ENCODE assay signal across 19 cellular contexts in the genomic region with DNA sequence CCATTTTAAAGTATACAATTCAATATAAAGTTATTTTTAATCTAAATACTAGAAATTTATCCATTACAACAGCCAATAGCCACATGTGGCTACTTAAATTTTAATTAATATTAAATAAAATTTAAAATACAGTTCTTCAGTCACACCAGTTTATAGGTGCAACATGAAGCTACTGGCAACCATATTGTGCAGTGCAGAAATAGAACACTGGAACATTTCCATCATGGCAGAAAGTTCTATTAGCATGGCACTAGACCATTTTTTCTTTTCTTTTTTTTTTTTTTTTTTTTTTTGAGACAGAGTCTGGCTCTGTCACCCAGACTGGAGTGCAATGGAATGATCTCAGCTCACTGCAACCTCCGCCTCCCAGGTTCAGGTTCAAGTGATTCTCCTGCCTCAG. TPM values are rescaled to one million over a fixed set of nuclear protein-coding genes. Genes with fewer than 3 reads are reported as not detected.
A peak's percentile ranks its signal among the peaks of the same experiment; 100 is the strongest.
DNase-seq lines count a peak whose midpoint lies in the region; ATAC-seq and TF ChIP-seq lines count a peak whose summit lies in the region.
"Had no signal": no experiment of that assay in that cellular context is flagged by ENCODE, and none has a peak within 500 bp of the region (broad histone marks: within the 10 kb centered on the region; RNA-seq: fewer than 3 reads in every experiment).

No MANE protein-coding gene starts in this region.

- CTCF ChIA-PET in HEK293T (lab: Yijun Ruan, JAX) = interaction anchor here (0.9 kb wide), 1 partner anchor 54 kb away, joined by 3 read pairs; no protein-coding TSS in a partner anchor

- peaks cover 23 to 66% (median 34%) of the 10 kb centered on the region in 4 donors for H3K4me1 Mint-ChIP-seq in CD4-positive, CD25-positive, alpha-beta regulatory T cell
- H3K4me1 Mint-ChIP-seq in activated T-cell treated with anti-CD3 and anti-CD28 coated beads, Interleukin-2, amount 50 U/mL, for 4 hours (ENCODE audit: low read depth) = peaks cover 53% of the 10 kb centered on the region

- no peak overlapping the region for H3K4me3 ChIP-seq in CD4-positive, CD25-positive, alpha-beta regulatory T cell (ENCODE audit: low read depth, low read length)
- H3K4me3 ChIP-seq in esophagus muscularis mucosa (no peak overlapping the region), skeletal muscle tissue (ENCODE audit: low read length in 3 of 3) (no peak overlapping the region)
- H3K4me3 ChIP-seq: BLaER1 treated with 17β-estradiol and CSF1 and Interleukin-3, amounts not matched to agents 10 nM and 100 nM; K562 had no signal

- H3K9me3 Mint-ChIP-seq in CD4-positive, CD25-positive, alpha-beta regulatory T cell = no peaks in the 10 kb centered on the region
- no peaks in the 10 kb centered on the region for H3K9me3 Mint-ChIP-seq in activated T-cell treated with anti-CD3 and anti-CD28 coated beads, Interleukin-2, amount 50 U/mL, for 4 hours
- H3K9me3 Mint-ChIP-seq: CD8-positive, alpha-beta memory T cell had no signal

- ATAC-seq in CD4-positive, CD25-positive, alpha-beta regulatory T cell (ENCODE audit: low read depth in 2 of 2) = no peak
- no peak for ATAC-seq in activated T-cell treated with anti-CD3 and anti-CD28 coated beads, Interleukin-2, amount 50 U/mL, for 4 hours
- no peak for ATAC-seq in HG03097 (IDR thresholded peaks at IDR 0.05; ENCODE audit: low FRiP score, unreplicated experiment)
- ATAC-seq: HCT116, K562 had no signal

- no peak for DNase-seq in CD4-positive, CD25-positive, alpha-beta regulatory T cell
- DNase-seq in HEK293T (ENCODE audit: extremely low spot score) = no peak
- no peak for DNase-seq in esophagus muscularis mucosa (ENCODE audit: extremely low spot score)
- DNase-seq in activated T-cell treated with anti-CD3 and anti-CD28 coated beads, Interleukin-2, amount 50 U/mL, for 4 hours = no peak
- no peak for DNase-seq in DMS79 treated with DMSO at 0.1 percent for 48 hours (lab: John Stamatoyannopoulos, UW)
- no peak for DNase-seq in stimulated activated CD4-positive, alpha-beta T cell treated with anti-CD3 and anti-CD28 coated beads, Interleukin-4, amount 100 ng/mL, for 4 hours
- DNase-seq: CD8-positive, alpha-beta memory T cell; COR-L47; DMS 273 treated with DMSO at 0.1 percent for 48 hours; DMS53; GOT3; H7; IMR-90 had no signal

- POLR2A ChIA-PET in HEK293T (lab: Yijun Ruan, JAX) = interaction anchor here (1.1 to 1.2 kb wide), 2 partner anchors 52 to 55 kb away, joined by 3 to 7 read pairs; a partner anchor contains a TSS

- no peak overlapping the region for H3K9ac ChIP-seq in skeletal muscle tissue (ENCODE audit: low read depth in 1 of 3, low read length in 3 of 3)
- H3K9ac ChIP-seq: BLaER1 treated with 17β-estradiol and CSF1 and Interleukin-3, amounts not matched to agents 10 nM and 100 nM had no signal

- no peak overlapping the region for H3K4me3 Mint-ChIP-seq in CD4-positive, CD25-positive, alpha-beta regulatory T cell
- H3K4me3 Mint-ChIP-seq in activated T-cell treated with anti-CD3 and anti-CD28 coated beads, Interleukin-2, amount 50 U/mL, for 4 hours = no peak overlapping the region
- H3K4me3 Mint-ChIP-seq: CD8-positive, alpha-beta memory T cell had no signal

- 42% methylated on average over 1 of the region's 1 CpG for WGBS in esophagus muscularis mucosa

- no peaks in the 10 kb centered on the region for H3K27me3 ChIP-seq in CD4-positive, CD25-positive, alpha-beta regulatory T cell (ENCODE audit: control insufficient read depth, insufficient read depth, low read length)
- no peaks in the 10 kb centered on the region for H3K27me3 ChIP-seq in esophagus muscularis mucosa
- no peaks in the 10 kb centered on the region for H3K27me3 ChIP-seq in skeletal muscle tissue (ENCODE audit: control insufficient read depth in 3 of 3, insufficient read depth in 3 of 3, low read length in 3 of 3)
- H3K27me3 ChIP-seq: BLaER1 treated with 17β-estradiol and CSF1 and Interleukin-3, amounts not matched to agents 10 nM and 100 nM had no signal

- H3K27ac ChIP-seq in CD4-positive, CD25-positive, alpha-beta regulatory T cell (ENCODE audit: insufficient read depth, low read length, poor library complexity, severe bottlenecking) = peak overlapping the region; percentile 14
- H3K27ac ChIP-seq in esophagus muscularis mucosa (replicated peaks in 1 of 4) (peak overlapping the region in 3 of 4 donors; percentile 48 to 98 (median 56)), skeletal muscle tissue (ENCODE audit: low read depth, low read length) (peak overlapping the region; percentile 30)

- peaks cover 22% of the 10 kb centered on the region for H3K36me3 ChIP-seq in CD4-positive, CD25-positive, alpha-beta regulatory T cell (ENCODE audit: control insufficient read depth, insufficient read depth, low read length)
- peaks cover 0 to 43% (median 28%) of the 10 kb centered on the region in 4 donors for H3K36me3 ChIP-seq in esophagus muscularis mucosa
- peaks cover 2 to 10% (median 6%) of the 10 kb centered on the region in 3 donors for H3K36me3 ChIP-seq in skeletal muscle tissue (ENCODE audit: control insufficient read depth in 3 of 3, insufficient read depth in 3 of 3, low read length in 3 of 3)

- TF ChIP-seq POLR2A in esophagus muscularis mucosa (IDR thresholded peaks at IDR 0.05; ENCODE audit: low read depth) = no peak

- no peak for TF ChIP-seq CTCF in esophagus muscularis mucosa (IDR thresholded peaks at IDR 0.05)

- H3K27me3 Mint-ChIP-seq in CD4-positive, CD25-positive, alpha-beta regulatory T cell = no peaks in the 10 kb centered on the region
- H3K27me3 Mint-ChIP-seq in activated T-cell treated with anti-CD3 and anti-CD28 coated beads, Interleukin-2, amount 50 U/mL, for 4 hours (ENCODE audit: low read depth) = no peaks in the 10 kb centered on the region
- H3K27me3 Mint-ChIP-seq: B cell; CD8-positive, alpha-beta memory T cell had no signal

- peaks cover 48% of the 10 kb centered on the region for H3K4me1 ChIP-seq in CD4-positive, CD25-positive, alpha-beta regulatory T cell (ENCODE audit: control insufficient read depth, insufficient read depth, low read length, poor library complexity, severe bottlenecking)
- peaks cover 49 to 92% (median 82%) of the 10 kb centered on the region in 4 donors for H3K4me1 ChIP-seq in esophagus muscularis mucosa
- peaks cover 31 to 45% (median 33%) of the 10 kb centered on the region in 3 donors for H3K4me1 ChIP-seq in skeletal muscle tissue (ENCODE audit: control insufficient read depth in 3 of 3, insufficient read depth in 3 of 3, low read length in 3 of 3)

- intact Hi-C loops in esophagus muscularis mucosa (cut with DNase I) = loop anchor here (5.0 to 10.0 kb wide), 2 partner anchors 116 to 266 kb away; no protein-coding TSS in a partner anchor

- H3K9me3 ChIP-seq in CD4-positive, CD25-positive, alpha-beta regulatory T cell (ENCODE audit: control insufficient read depth in 2 of 2, low read length in 2 of 2) = no peaks in the 10 kb centered on the region
- no peaks in the 10 kb centered on the region for H3K9me3 ChIP-seq in esophagus muscularis mucosa
- no peaks in the 10 kb centered on the region for H3K9me3 ChIP-seq in skeletal muscle tissue (ENCODE audit: control insufficient read depth in 3 of 3, low read length in 3 of 3)
- H3K9me3 ChIP-seq: BLaER1 treated with 17β-estradiol and CSF1 and Interleukin-3, amounts not matched to agents 10 nM and 100 nM had no signal

- H3K36me3 Mint-ChIP-seq in CD4-positive, CD25-positive, alpha-beta regulatory T cell = peaks cover 23% of the 10 kb centered on the region
- peaks cover 16% of the 10 kb centered on the region for H3K36me3 Mint-ChIP-seq in activated T-cell treated with anti-CD3 and anti-CD28 coated beads, Interleukin-2, amount 50 U/mL, for 4 hours (ENCODE audit: insufficient read depth)

- H3K27ac Mint-ChIP-seq in CD4-positive, CD25-positive, alpha-beta regulatory T cell = no peak overlapping the region

- no peak for TF ChIP-seq EP300 in esophagus muscularis mucosa (IDR thresholded peaks at IDR 0.05)

TF ChIP-seq in HEK293T, 16 proteins besides CTCF, POLR2A, EP300 and RAD21:
- TF ChIP-seq ARNT (IDR thresholded peaks at IDR 0.05) (no peak), FOXA1 (IDR thresholded peaks at IDR 0.05) (no peak), BHLHE40 (IDR thresholded peaks at IDR 0.05; ENCODE audit: borderline replicate concordance) (no peak), SP1 (IDR thresholded peaks at IDR 0.05) (no peak), FOXK2 (IDR thresholded peaks at IDR 0.05) (no peak), NFRKB (IDR thresholded peaks at IDR 0.05) (no peak), ZNF384 (IDR thresholded peaks at IDR 0.05) (peak; percentile 39; the same call in 1 of the 2 replicates), L3MBTL2 (conservative IDR thresholded peaks at IDR 0.05) (no peak)

RNA-seq across cellular contexts. Expression of a gene that starts 5.2 kb away (rescaled TPM):
- 25.2 TPM for total RNA-seq in CD4-positive, CD25-positive, alpha-beta regulatory T cell
- 10 to 100 TPM; 20.5 to 28.8 (median 27.2) TPM for polyA plus RNA-seq in CD4-positive, CD25-positive, alpha-beta regulatory T cell
- total RNA-seq in esophagus muscularis mucosa = 10 to 100 TPM; 23.5 to 37.8 (median 29.8) TPM
- 21.4 TPM for total RNA-seq in skeletal muscle tissue
- 10 to 100 TPM; 33.8 to 37.0 (median 34.3) TPM for total RNA-seq in activated T-cell treated with anti-CD3 and anti-CD28 coated beads, Interleukin-2, amount 50 U/mL, for 4 hours

RNA-seq across cellular contexts. Expression of a gene that starts 5.5 kb away (rescaled TPM):
- 86.6 TPM for total RNA-seq in CD4-positive, CD25-positive, alpha-beta regulatory T cell
- 100 to 1,000 TPM; 282 to 361 (median 288) TPM for polyA plus RNA-seq in CD4-positive, CD25-positive, alpha-beta regulatory T cell
- 100 to 1,000 TPM; 106 to 157 (median 143) TPM for total RNA-seq in esophagus muscularis mucosa
- total RNA-seq in skeletal muscle tissue = 58.5 TPM
- total RNA-seq in activated T-cell treated with anti-CD3 and anti-CD28 coated beads, Interleukin-2, amount 50 U/mL, for 4 hours = 10 to 100 TPM; 83.5 to 86.9 (median 84.3) TPM

RNA-seq across cellular contexts. Expression of a gene that starts 52.4 kb away (rescaled TPM):
- 403 TPM for total RNA-seq in CD4-positive, CD25-positive, alpha-beta regulatory T cell
- 100 to 1,000 TPM in 1 of 4 donors, 10 to 100 TPM in 3; 62.1 to 123 (median 76.6) TPM for polyA plus RNA-seq in CD4-positive, CD25-positive, alpha-beta regulatory T cell
- total RNA-seq in esophagus muscularis mucosa (100 to 1,000 TPM in 3 of 4 donors, 10 to 100 TPM in 1; 77.4 to 247 (median 146) TPM), skeletal muscle tissue (87.2 TPM)
- total RNA-seq in activated T-cell treated with anti-CD3 and anti-CD28 coated beads, Interleukin-2, amount 50 U/mL, for 4 hours = 100 to 1,000 TPM; 240 to 268 (median 263) TPM
